Comparison of ENCODE assay signal across 18 cellular contexts in genomic region chr4:6546091-6546490, GRCh38.
"Had no signal": no experiment of that assay in that cellular context is flagged by ENCODE, and none has a peak within 500 bp of the region (broad histone marks: within the 10 kb centered on the region; RNA-seq: fewer than 3 reads in every experiment).

No MANE protein-coding gene starts in this region.

- H3K27ac ChIP-seq: adrenal gland, ascending aorta, VCaP had no signal

- H3K9me3 Mint-ChIP-seq: activated B cell treated with CpG ODN at 0.5 μM for 24 hours; activated CD4-positive, alpha-beta memory T cell treated with anti-CD3 and anti-CD28 coated beads for 36 hours; activated CD4-positive, alpha-beta T cell treated with anti-CD3 and anti-CD28 coated beads, Interleukin-2, amount 10 ng/mL, durations not matched to agents 24 days and 14 days; activated naive CD4-positive, alpha-beta T cell treated with anti-CD3 and anti-CD28 coated beads for 36 hours; activated naive CD4-positive, alpha-beta T cell treated with anti-CD3 and anti-CD28 coated beads, Interleukin-2, amount 50 U/mL, for 72 hours; activated naive CD8-positive, alpha-beta T cell treated with anti-CD3 and anti-CD28 coated beads for 36 hours; activated T-cell treated with anti-CD3 and anti-CD28 coated beads, Interleukin-2, amount 50 U/mL, for 4 hours; activated T-cell treated with anti-CD3 and anti-CD28 coated beads, Interleukin-2, amount 50 U/mL, for 72 hours; activated T-helper 1 cell treated with anti-CD3 and anti-CD28 coated beads, Interleukin-12 subunit alpha, Interleukin-12 subunit beta, Interleukin-2, Interleukin-4 antibody, amounts not matched to agents 30 ng/mL and 10 ng/mL and 1 ng/mL, durations not matched to agents 14 hours and 24 hours and 36 hours; activated T-helper 17 cell treated with anti-CD3 and anti-CD28 coated beads, Interleukin-2, amount 50 U/mL, for 72 hours; central memory CD8-positive, alpha-beta T cell; T-helper 1 cell treated with Interleukin-12 subunit alpha and Interleukin-12 subunit beta and Interleukin-4 antibody, amounts not matched to agents 30 μg/mL and 1 μg/mL, for 36 hours; T-helper 2 cell treated with Interferon-gamma antibody and Interleukin-4, amounts not matched to agents 5 μg/mL and 100 μg/mL, for 36 hours had no signal

- DNase-seq: activated B cell treated with CpG ODN at 0.5 μM for 24 hours had no signal

- H3K27ac Mint-ChIP-seq: activated B cell treated with CpG ODN at 0.5 μM for 24 hours; activated CD4-positive, alpha-beta memory T cell treated with anti-CD3 and anti-CD28 coated beads for 36 hours; activated CD4-positive, alpha-beta T cell treated with anti-CD3 and anti-CD28 coated beads, Interleukin-2, amount 10 ng/mL, durations not matched to agents 24 days and 14 days; activated CD8-positive, alpha-beta T cell treated with anti-CD3 and anti-CD28 coated beads for 36 hours; activated naive CD4-positive, alpha-beta T cell treated with anti-CD3 and anti-CD28 coated beads for 36 hours; activated naive CD4-positive, alpha-beta T cell treated with anti-CD3 and anti-CD28 coated beads, Interleukin-2, amount 50 U/mL, for 72 hours; activated naive CD8-positive, alpha-beta T cell treated with anti-CD3 and anti-CD28 coated beads for 36 hours; activated T-cell treated with anti-CD3 and anti-CD28 coated beads, Interleukin-2, amount 50 U/mL, for 72 hours; activated T-helper 1 cell treated with anti-CD3 and anti-CD28 coated beads, Interleukin-12 subunit alpha, Interleukin-12 subunit beta, Interleukin-2, Interleukin-4 antibody, amounts not matched to agents 30 ng/mL and 10 ng/mL and 1 ng/mL, durations not matched to agents 14 hours and 24 hours and 36 hours; activated T-helper 17 cell treated with anti-CD3 and anti-CD28 coated beads, Interleukin-2, amount 50 U/mL, for 72 hours; brain; T-helper 1 cell treated with Interleukin-12 subunit alpha and Interleukin-12 subunit beta and Interleukin-4 antibody, amounts not matched to agents 30 μg/mL and 1 μg/mL, for 36 hours; T-helper 2 cell treated with Interferon-gamma antibody and Interleukin-4, amounts not matched to agents 5 μg/mL and 100 μg/mL, for 36 hours had no signal

- H3K36me3 Mint-ChIP-seq: activated CD4-positive, alpha-beta memory T cell treated with anti-CD3 and anti-CD28 coated beads for 36 hours; activated naive CD8-positive, alpha-beta T cell treated with anti-CD3 and anti-CD28 coated beads for 36 hours; brain had no signal

- H3K4me1 Mint-ChIP-seq: activated B cell treated with CpG ODN at 0.5 μM for 24 hours; activated naive CD8-positive, alpha-beta T cell treated with anti-CD3 and anti-CD28 coated beads for 36 hours had no signal

- H3K4me3 Mint-ChIP-seq: activated B cell treated with CpG ODN at 0.5 μM for 24 hours; activated CD4-positive, alpha-beta memory T cell treated with anti-CD3 and anti-CD28 coated beads for 36 hours; activated CD4-positive, alpha-beta T cell treated with anti-CD3 and anti-CD28 coated beads, Interleukin-2, amount 10 ng/mL, durations not matched to agents 24 days and 14 days; activated CD8-positive, alpha-beta T cell treated with anti-CD3 and anti-CD28 coated beads for 36 hours; activated naive CD4-positive, alpha-beta T cell treated with anti-CD3 and anti-CD28 coated beads for 36 hours; activated naive CD8-positive, alpha-beta T cell treated with anti-CD3 and anti-CD28 coated beads for 36 hours; activated T-cell treated with anti-CD3 and anti-CD28 coated beads, Interleukin-2, amount 50 U/mL, for 4 hours; activated T-cell treated with anti-CD3 and anti-CD28 coated beads, Interleukin-2, amount 50 U/mL, for 72 hours; activated T-helper 1 cell treated with anti-CD3 and anti-CD28 coated beads, Interleukin-12 subunit alpha, Interleukin-12 subunit beta, Interleukin-2, Interleukin-4 antibody, amounts not matched to agents 30 ng/mL and 10 ng/mL and 1 ng/mL, durations not matched to agents 14 hours and 24 hours and 36 hours; activated T-helper 17 cell treated with anti-CD3 and anti-CD28 coated beads, Interleukin-2, amount 50 U/mL, for 72 hours; brain; central memory CD8-positive, alpha-beta T cell; T-helper 1 cell treated with Interleukin-12 subunit alpha and Interleukin-12 subunit beta and Interleukin-4 antibody, amounts not matched to agents 30 μg/mL and 1 μg/mL, for 36 hours; T-helper 2 cell treated with Interferon-gamma antibody and Interleukin-4, amounts not matched to agents 5 μg/mL and 100 μg/mL, for 36 hours had no signal

- H3K4me3 ChIP-seq: adrenal gland, ascending aorta had no signal

- H3K27me3 ChIP-seq: adrenal gland, ascending aorta had no signal
